Comparison of ENCODE assay signal across 1 cellular context in genomic region chr14:90632868-90633267, GRCh38.
TF ChIP-seq lines count a peak whose summit lies in the region.

No MANE protein-coding gene starts in this region.

TF ChIP-seq in IMR-90, 13 proteins besides CTCF, POLR2A, EP300 and RAD21:
- TF ChIP-seq CHD1 (IDR thresholded peaks at IDR 0.05; ENCODE audit: low read depth, low read length): no peak
